ENCODE assay signal across 1 cellular context in genomic region chr6:37239950-37240713, GRCh38.
A peak's percentile ranks its signal among the peaks of the same experiment; 100 is the strongest.
TF ChIP-seq lines count a peak whose summit lies in the region.

No MANE protein-coding gene starts in this region.

TF ChIP-seq in K562, 482 proteins besides CTCF, POLR2A, EP300 and RAD21 (continued from another document):
- TF ChIP-seq ZNF407 (IDR thresholded peaks at IDR 0.05; ENCODE audit: low read depth) = no peak
- TF ChIP-seq GABPA (tag; conservative IDR thresholded peaks at IDR 0.05; ENCODE audit: low read depth) = no peak
- no peak for TF ChIP-seq PHF21A (IDR thresholded peaks at IDR 0.05; ENCODE audit: borderline replicate concordance, low read depth)
- no peak for TF ChIP-seq ELK1 (CRISPR knock-in tag; IDR thresholded peaks at IDR 0.05)
- TF ChIP-seq SUPT5H (IDR thresholded peaks at IDR 0.05) = no peak
- no peak; the same call in 1 of the 2 replicates for TF ChIP-seq ZKSCAN8 (CRISPR knock-in tag; IDR thresholded peaks at IDR 0.05)
- no peak for TF ChIP-seq ZNF184 (CRISPR knock-in tag; IDR thresholded peaks at IDR 0.05)
- TF ChIP-seq ZSCAN29 (IDR thresholded peaks at IDR 0.05) = no peak
- TF ChIP-seq ZNF217 (CRISPR knock-in tag; IDR thresholded peaks at IDR 0.05) = no peak
- TF ChIP-seq SLC30A9 (CRISPR knock-in tag; IDR thresholded peaks at IDR 0.05) = no peak
- no peak for TF ChIP-seq JUNB (CRISPR knock-in tag; conservative IDR thresholded peaks at IDR 0.05)
- TF ChIP-seq NFATC3 (IDR thresholded peaks at IDR 0.05) = peak; percentile 88
- no peak for TF ChIP-seq ZNF780A (CRISPR knock-in tag; IDR thresholded peaks at IDR 0.05)
- peak; percentile 57; the same call in 1 of the 2 replicates for TF ChIP-seq ZNF24 (IDR thresholded peaks at IDR 0.05)
- TF ChIP-seq PBX2 (CRISPR knock-in tag; IDR thresholded peaks at IDR 0.05; ENCODE audit: low read depth) = no peak
- peak; percentile 64 for TF ChIP-seq PBX2 (tag; conservative IDR thresholded peaks at IDR 0.05; ENCODE audit: low read depth)
- no peak for TF ChIP-seq PCBP1 (IDR thresholded peaks at IDR 0.05; ENCODE audit: low read depth, low read length, poor library complexity, severe bottlenecking)
- no peak for TF ChIP-seq MAX (CRISPR knock-in tag; IDR thresholded peaks at IDR 0.05)
- TF ChIP-seq ATF4 (CRISPR knock-in tag; IDR thresholded peaks at IDR 0.05) = peak; percentile 66
- no peak for TF ChIP-seq HCFC1 (IDR thresholded peaks at IDR 0.05; ENCODE audit: low read depth, low read length)
- TF ChIP-seq VEZF1 (CRISPR knock-in tag; IDR thresholded peaks at IDR 0.05) = peak; percentile 55
- TF ChIP-seq ZNF134 (CRISPR knock-in tag; conservative IDR thresholded peaks at IDR 0.05) = no peak
- 0 out of 2 replicates have a peak, but pooled peaks have one; percentile 53 for TF ChIP-seq FOXK1 (CRISPR knock-in tag; IDR thresholded peaks at IDR 0.05; ENCODE audit: borderline replicate concordance)
- no peak for TF ChIP-seq ZNF586 (CRISPR knock-in tag; conservative IDR thresholded peaks at IDR 0.05)
- TF ChIP-seq THAP7 (CRISPR knock-in tag; IDR thresholded peaks at IDR 0.05) = no peak
- TF ChIP-seq PHTF2 (CRISPR knock-in tag; IDR thresholded peaks at IDR 0.05) = 0 out of 2 replicates have a peak, but pooled peaks have one; percentile 31
- TF ChIP-seq RUNX1 (IDR thresholded peaks at IDR 0.05; ENCODE audit: low read depth) = no peak
